ENCODE assay signal across 8 cellular contexts in the genomic region with DNA sequence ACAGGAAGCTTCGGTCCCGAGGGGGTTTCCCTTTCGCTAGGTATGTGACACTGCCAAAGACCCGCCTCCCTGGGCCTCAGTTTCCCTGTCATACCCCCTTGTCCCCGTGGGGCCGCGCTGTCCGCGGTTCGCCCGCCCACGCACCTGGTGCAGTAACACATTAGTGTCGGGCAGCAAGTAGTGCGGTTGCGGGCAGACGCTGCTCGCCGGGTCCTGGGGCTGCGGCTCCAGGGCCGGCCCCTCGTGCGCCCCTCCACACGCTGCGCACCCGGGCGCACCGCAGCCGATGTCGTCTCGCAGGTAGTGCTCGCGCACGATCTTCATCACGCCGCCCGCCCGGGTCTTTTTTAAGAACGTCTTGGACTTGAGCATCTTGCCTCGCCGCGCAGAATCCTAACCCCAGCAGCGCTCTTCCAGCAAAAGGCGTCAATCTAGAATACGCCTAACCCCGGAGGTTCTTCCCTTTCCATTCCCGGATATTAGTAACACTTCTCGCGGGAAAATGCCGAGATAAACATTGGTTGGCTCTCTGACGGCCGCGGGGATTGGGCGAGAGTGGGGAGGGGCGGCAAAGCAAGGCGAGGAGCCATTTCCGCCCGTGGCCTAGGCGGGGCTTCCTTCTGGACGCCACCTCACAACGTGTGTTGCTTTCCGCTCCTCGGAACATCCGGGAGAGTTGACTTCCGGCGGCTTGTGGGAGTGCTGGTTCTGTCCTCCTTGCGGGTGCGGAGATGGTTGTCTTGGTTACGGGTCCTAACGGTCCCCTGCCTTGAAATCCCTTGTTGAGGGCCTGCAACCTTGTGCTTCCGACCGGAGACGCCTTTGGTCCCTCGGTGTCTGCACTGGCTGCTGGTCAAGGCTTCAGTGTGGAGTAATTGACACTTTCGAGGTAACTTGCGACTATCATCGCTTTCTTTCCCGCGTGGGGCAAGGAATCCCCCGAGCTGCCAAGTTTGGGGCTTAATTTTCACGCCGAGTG. TPM values are rescaled to one million over a fixed set of nuclear protein-coding genes. Genes with fewer than 3 reads are reported as not detected.
DNase-seq lines count a peak whose midpoint lies in the region; ATAC-seq and TF ChIP-seq lines count a peak whose summit lies in the region.

A gene with protein sequence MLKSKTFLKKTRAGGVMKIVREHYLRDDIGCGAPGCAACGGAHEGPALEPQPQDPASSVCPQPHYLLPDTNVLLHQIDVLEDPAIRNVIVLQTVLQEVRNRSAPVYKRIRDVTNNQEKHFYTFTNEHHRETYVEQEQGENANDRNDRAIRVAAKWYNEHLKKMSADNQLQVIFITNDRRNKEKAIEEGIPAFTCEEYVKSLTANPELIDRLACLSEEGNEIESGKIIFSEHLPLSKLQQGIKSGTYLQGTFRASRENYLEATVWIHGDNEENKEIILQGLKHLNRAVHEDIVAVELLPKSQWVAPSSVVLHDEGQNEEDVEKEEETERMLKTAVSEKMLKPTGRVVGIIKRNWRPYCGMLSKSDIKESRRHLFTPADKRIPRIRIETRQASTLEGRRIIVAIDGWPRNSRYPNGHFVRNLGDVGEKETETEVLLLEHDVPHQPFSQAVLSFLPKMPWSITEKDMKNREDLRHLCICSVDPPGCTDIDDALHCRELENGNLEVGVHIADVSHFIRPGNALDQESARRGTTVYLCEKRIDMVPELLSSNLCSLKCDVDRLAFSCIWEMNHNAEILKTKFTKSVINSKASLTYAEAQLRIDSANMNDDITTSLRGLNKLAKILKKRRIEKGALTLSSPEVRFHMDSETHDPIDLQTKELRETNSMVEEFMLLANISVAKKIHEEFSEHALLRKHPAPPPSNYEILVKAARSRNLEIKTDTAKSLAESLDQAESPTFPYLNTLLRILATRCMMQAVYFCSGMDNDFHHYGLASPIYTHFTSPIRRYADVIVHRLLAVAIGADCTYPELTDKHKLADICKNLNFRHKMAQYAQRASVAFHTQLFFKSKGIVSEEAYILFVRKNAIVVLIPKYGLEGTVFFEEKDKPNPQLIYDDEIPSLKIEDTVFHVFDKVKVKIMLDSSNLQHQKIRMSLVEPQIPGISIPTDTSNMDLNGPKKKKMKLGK (minus strand): TSS at position 440 of the 979 bp plus-strand sequence. CDS start 68 bp downstream, at position 372.
A gene with protein sequence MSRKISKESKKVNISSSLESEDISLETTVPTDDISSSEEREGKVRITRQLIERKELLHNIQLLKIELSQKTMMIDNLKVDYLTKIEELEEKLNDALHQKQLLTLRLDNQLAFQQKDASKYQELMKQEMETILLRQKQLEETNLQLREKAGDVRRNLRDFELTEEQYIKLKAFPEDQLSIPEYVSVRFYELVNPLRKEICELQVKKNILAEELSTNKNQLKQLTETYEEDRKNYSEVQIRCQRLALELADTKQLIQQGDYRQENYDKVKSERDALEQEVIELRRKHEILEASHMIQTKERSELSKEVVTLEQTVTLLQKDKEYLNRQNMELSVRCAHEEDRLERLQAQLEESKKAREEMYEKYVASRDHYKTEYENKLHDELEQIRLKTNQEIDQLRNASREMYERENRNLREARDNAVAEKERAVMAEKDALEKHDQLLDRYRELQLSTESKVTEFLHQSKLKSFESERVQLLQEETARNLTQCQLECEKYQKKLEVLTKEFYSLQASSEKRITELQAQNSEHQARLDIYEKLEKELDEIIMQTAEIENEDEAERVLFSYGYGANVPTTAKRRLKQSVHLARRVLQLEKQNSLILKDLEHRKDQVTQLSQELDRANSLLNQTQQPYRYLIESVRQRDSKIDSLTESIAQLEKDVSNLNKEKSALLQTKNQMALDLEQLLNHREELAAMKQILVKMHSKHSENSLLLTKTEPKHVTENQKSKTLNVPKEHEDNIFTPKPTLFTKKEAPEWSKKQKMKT (plus strand): TSS at position 673 of the 979 bp plus-strand sequence. CDS start 1,337 bp downstream, outside the sequence.

- no TSS peak for BruUV-seq in Caco-2 (replicated peaks; lab: Mats Ljungman, UMichigan)

- H3K4me3 Mint-ChIP-seq in Caco-2 (ENCODE audit: unreplicated experiment): peak within 1 kb of the TSS; percentile 98
- peak within 1 kb of the TSS; percentile 97 to 98 for H3K4me3 Mint-ChIP-seq in effector memory CD8-positive, alpha-beta T cell
- peak within 1 kb of the TSS; percentile 100 for H3K4me3 Mint-ChIP-seq in memory B cell

- POLR2A ChIA-PET in Caco-2 (lab: Charles Lee): no interaction called here

- no peaks in the 10 kb centered on the region for H3K9me3 ChIP-seq in Caco-2

- no peaks in the 10 kb centered on the region for H3K36me3 ChIP-seq in Caco-2 (ENCODE audit: control insufficient read depth, insufficient read depth, low read length)

- DNase-seq in Caco-2: peak; percentile 99
- peak; percentile 99 for DNase-seq in HT1080 (ENCODE audit: low read depth)
- peak; percentile 97 for DNase-seq in NOMO-1 treated with DMSO at 0.1 percent for 48 hours (lab: John Stamatoyannopoulos, UW; ENCODE audit: unreplicated experiment)
- peak; percentile 90 to 92 for DNase-seq in activated CD8-positive, alpha-beta memory T cell treated with anti-CD3 and anti-CD28 coated beads for 4 hours (ENCODE audit: low read depth in 2 of 2)
- DNase-seq in effector memory CD8-positive, alpha-beta T cell: peak; percentile 93 to 95 (median 94)
- peak; percentile 88 to 92 for DNase-seq in memory B cell (ENCODE audit: low spot score in 2 of 2)
- peak; percentile 97 for DNase-seq in stimulated activated CD8-positive, alpha-beta memory T cell treated with anti-CD3 and anti-CD28 coated beads, Interleukin-12 subunit alpha, Interleukin-12 subunit beta, amount 100 ng/mL, for 24 hours (ENCODE audit: extremely low read depth)

- no peaks in the 10 kb centered on the region for H3K27me3 ChIP-seq in Caco-2 (replicated peaks; ENCODE audit: control insufficient read depth, insufficient read depth, low read length)

- CTCF ChIA-PET in Caco-2 (lab: Charles Lee): no interaction called here

- H3K36me3 Mint-ChIP-seq in Caco-2 (ENCODE audit: insufficient read depth, unreplicated experiment): peaks cover 46% of the 10 kb centered on the region
- peaks cover 37% of the 10 kb centered on the region for H3K36me3 Mint-ChIP-seq in effector memory CD8-positive, alpha-beta T cell (ENCODE audit: insufficient read depth)
- peaks cover 17% of the 10 kb centered on the region for H3K36me3 Mint-ChIP-seq in memory B cell

- H3K9me3 Mint-ChIP-seq in Caco-2 (ENCODE audit: unreplicated experiment) (no peaks in the 10 kb centered on the region), memory B cell (no peaks in the 10 kb centered on the region)
- no peaks in the 10 kb centered on the region for H3K9me3 Mint-ChIP-seq in effector memory CD8-positive, alpha-beta T cell

- no peaks in the 10 kb centered on the region for H3K27me3 Mint-ChIP-seq in Caco-2 (ENCODE audit: insufficient read depth, unreplicated experiment)
- no peaks in the 10 kb centered on the region for H3K27me3 Mint-ChIP-seq in effector memory CD8-positive, alpha-beta T cell
- no peaks in the 10 kb centered on the region for H3K27me3 Mint-ChIP-seq in memory B cell

- H3K4me1 Mint-ChIP-seq in Caco-2 (ENCODE audit: low read depth, unreplicated experiment) (no peaks in the 10 kb centered on the region), memory B cell (peaks cover 31% of the 10 kb centered on the region)
- H3K4me1 Mint-ChIP-seq in effector memory CD8-positive, alpha-beta T cell (ENCODE audit: low read depth in 2 of 2): peaks cover 38 to 64% of the 10 kb centered on the region in 2 donors

- ATAC-seq in GM21360 (IDR thresholded peaks at IDR 0.05; ENCODE audit: unreplicated experiment) (peak; percentile 98), memory B cell (ENCODE audit: low read depth) (peak; percentile 96)
- ATAC-seq in effector memory CD8-positive, alpha-beta T cell (replicated peaks): peak; percentile 94

- H3K4me1 ChIP-seq in Caco-2: peaks cover 8% of the 10 kb centered on the region

- peak within 1 kb of the TSS; percentile 98 for H3K4me3 ChIP-seq in Caco-2 (ENCODE audit: low read depth, low read length)

- no peak for TF ChIP-seq CTCF in Caco-2 (IDR thresholded peaks at IDR 0.05; ENCODE audit: insufficient read depth in 1 of 2, low read depth in 1 of 2, low read length in 1 of 2, severe bottlenecking in 1 of 2, unreplicated experiment in 1 of 2)

- H3K27ac Mint-ChIP-seq in Caco-2 (ENCODE audit: unreplicated experiment) (peak within 1 kb of the TSS; percentile 99), memory B cell (peak within 1 kb of the TSS; percentile 99)
- H3K27ac Mint-ChIP-seq in effector memory CD8-positive, alpha-beta T cell: peak within 1 kb of the TSS; percentile 98

- intact Hi-C loops in Caco-2 (cut with micrococcal nuclease; ENCODE audit: unreplicated experiment): loop anchor here (1.0 kb wide), 1 partner anchor 54 kb away; a partner anchor contains a TSS

RNA-seq across cellular contexts. Expression of the first gene that starts in this region (rescaled TPM):
- total RNA-seq in Caco-2 (2022): 37.6 and 38.4 TPM in 2 replicates
- 57.4 and 65.7 TPM in 2 replicates for total RNA-seq in HT1080 (2014; rRNA removed; shearing (Covaris generic))
- 30.3 and 39.9 TPM in 2 replicates for polyA plus RNA-seq in HT1080 (2015; cell fraction: cytosol; rRNA removed)
- polyA plus RNA-seq in HT1080 (2015; cell fraction: nucleus; rRNA removed): 94.7 and 97.2 TPM in 2 replicates

RNA-seq across cellular contexts. Expression of the second gene that starts in this region (rescaled TPM):
- total RNA-seq in Caco-2 (2022): 13.4 and 18.6 TPM in 2 replicates
- total RNA-seq in HT1080 (2014; rRNA removed; shearing (Covaris generic)): 21.7 and 31.5 TPM in 2 replicates
- polyA plus RNA-seq in HT1080 (2015; cell fraction: cytosol; rRNA removed): 17.3 and 23.8 TPM in 2 replicates
- 26.7 and 27.9 TPM in 2 replicates for polyA plus RNA-seq in HT1080 (2015; cell fraction: nucleus; rRNA removed)

Comparison
In these comparisons a context has a peak if more than half of its experiments do, and no peak if none do; other contexts are left out.
1. Peak in every context shown above with its lines: DNase-seq, ATAC-seq and H3K4me3 ChIP-seq.